Comparison of ENCODE assay signal across 28 cellular contexts in genomic region chr17:15453782-15454181, GRCh38. TPM values are rescaled to one million over a fixed set of nuclear protein-coding genes. Genes with fewer than 3 reads are reported as not detected.
DNase-seq lines count a peak whose midpoint lies in the region; ATAC-seq and TF ChIP-seq lines count a peak whose summit lies in the region.
"Had no signal": no experiment of that assay in that cellular context is flagged by ENCODE, and none has a peak within 500 bp of the region (broad histone marks: within the 10 kb centered on the region; RNA-seq: fewer than 3 reads in every experiment).

No MANE protein-coding gene starts in this region.

- H3K4me3 ChIP-seq in breast epithelium: no peak overlapping the region
- H3K4me3 ChIP-seq in vagina: no peak overlapping the region
- H3K4me3 ChIP-seq: coronary artery, SJCRH30 had no signal

- TF ChIP-seq POLR2A in breast epithelium (IDR thresholded peaks at IDR 0.05) (no peak), vagina (IDR thresholded peaks at IDR 0.05) (no peak)

- no peak overlapping the region for H3K4me3 Mint-ChIP-seq in MCF 10A (ENCODE audit: unreplicated experiment)
- H3K4me3 Mint-ChIP-seq: activated CD4-positive, alpha-beta memory T cell treated with anti-CD3 and anti-CD28 coated beads for 36 hours; activated naive CD4-positive, alpha-beta T cell treated with anti-CD3 and anti-CD28 coated beads, Interleukin-2, amount 10 ng/mL, durations not matched to agents 7 days and 5 days; effector memory CD8-positive, alpha-beta T cell; stimulated activated naive B cell treated with anti-CD40 and anti-IgM and Interleukin-4, amounts not matched to agents 10 μg/mL and 1 μg/mL and 100 μg/mL, for 72 hours had no signal

- H3K36me3 ChIP-seq in breast epithelium (no peaks in the 10 kb centered on the region), vagina (no peaks in the 10 kb centered on the region)
- H3K36me3 ChIP-seq: SJCRH30 had no signal

- no peaks in the 10 kb centered on the region for H3K4me1 Mint-ChIP-seq in MCF 10A (ENCODE audit: insufficient read depth, unreplicated experiment)
- H3K4me1 Mint-ChIP-seq: activated naive CD4-positive, alpha-beta T cell treated with anti-CD3 and anti-CD28 coated beads, Interleukin-2, amount 10 ng/mL, durations not matched to agents 7 days and 5 days; stimulated activated naive B cell treated with anti-CD40 and anti-IgM and Interleukin-4, amounts not matched to agents 10 μg/mL and 1 μg/mL and 100 μg/mL, for 72 hours had no signal

- DNase-seq in breast epithelium (ENCODE audit: low spot score in 2 of 2) (no peak), MCF 10A (ENCODE audit: unreplicated experiment) (no peak), hippocampal formation (lab: John Stamatoyannopoulos, UW) (peak; percentile 20 to 69), nucleus accumbens (lab: John Stamatoyannopoulos, UW) (peak in 32 of 56 donors; percentile 7 to 70 (median 41)), vagina (ENCODE audit: extremely low spot score in 2 of 2) (no peak), NCI-H446 (lab: John Stamatoyannopoulos, UW) (no peak)
- DNase-seq: 8988T; activated CD4-positive, alpha-beta memory T cell treated with anti-CD3 and anti-CD28 coated beads for 36 hours; activated CD4-positive, CD25-positive, alpha-beta regulatory T cell treated with anti-CD3 and anti-CD28 coated beads, Interleukin-2, amount 50 U/mL, for 72 hours; activated CD8-positive, alpha-beta memory T cell treated with anti-CD3 and anti-CD28 coated beads, Interleukin-2, amount 50 U/mL, for 48 hours; activated naive CD4-positive, alpha-beta T cell treated with anti-CD3 and anti-CD28 coated beads, Interleukin-2, amount 10 ng/mL, durations not matched to agents 7 days and 5 days; AML-193; DMS53; effector memory CD8-positive, alpha-beta T cell; erythroblast; foreskin keratinocyte; H7; NCI-H1105; NCI-H2029; NCI-H748 treated with DMSO at 0.1 percent for 48 hours; SJCRH30; stimulated activated CD4-positive, alpha-beta T cell treated with anti-CD3 and anti-CD28 coated beads, Interleukin-4, amount 100 ng/mL, for 4 hours; stimulated activated naive B cell treated with anti-CD40 and anti-IgM and Interleukin-4, amounts not matched to agents 10 μg/mL and 1 μg/mL and 100 μg/mL, for 72 hours; T-helper 1 cell had no signal

- no peaks in the 10 kb centered on the region for H3K27me3 Mint-ChIP-seq in MCF 10A (ENCODE audit: insufficient read depth, unreplicated experiment)
- H3K27me3 Mint-ChIP-seq: activated CD4-positive, alpha-beta memory T cell treated with anti-CD3 and anti-CD28 coated beads for 36 hours; activated naive CD4-positive, alpha-beta T cell treated with anti-CD3 and anti-CD28 coated beads, Interleukin-2, amount 10 ng/mL, durations not matched to agents 7 days and 5 days; effector memory CD8-positive, alpha-beta T cell; stimulated activated naive B cell treated with anti-CD40 and anti-IgM and Interleukin-4, amounts not matched to agents 10 μg/mL and 1 μg/mL and 100 μg/mL, for 72 hours had no signal

- H3K36me3 Mint-ChIP-seq in MCF 10A (ENCODE audit: insufficient read depth, unreplicated experiment): no peaks in the 10 kb centered on the region
- H3K36me3 Mint-ChIP-seq: activated naive CD4-positive, alpha-beta T cell treated with anti-CD3 and anti-CD28 coated beads, Interleukin-2, amount 10 ng/mL, durations not matched to agents 7 days and 5 days had no signal

- no peaks in the 10 kb centered on the region for H3K27me3 ChIP-seq in breast epithelium
- no peaks in the 10 kb centered on the region for H3K27me3 ChIP-seq in vagina
- H3K27me3 ChIP-seq: foreskin keratinocyte, SJCRH30 had no signal

- peak overlapping the region; percentile 79 to 89 for H3K27ac ChIP-seq in breast epithelium
- peak overlapping the region; percentile 3 for H3K27ac ChIP-seq in vagina
- H3K27ac ChIP-seq: coronary artery, foreskin keratinocyte, SJCRH30 had no signal

- TF ChIP-seq CTCF in breast epithelium (IDR thresholded peaks at IDR 0.05) (no peak), MCF 10A (IDR thresholded peaks at IDR 0.05; ENCODE audit: unreplicated experiment) (no peak), vagina (IDR thresholded peaks at IDR 0.05) (no peak)

- POLR2A ChIA-PET in MCF 10A (lab: Yijun Ruan, JAX): no interaction called here

- no TSS peak for BruUV-seq in MCF 10A (replicated peaks; lab: Mats Ljungman, UMichigan)

- H3K9me3 ChIP-seq in breast epithelium: no peaks in the 10 kb centered on the region
- H3K9me3 ChIP-seq in vagina: no peaks in the 10 kb centered on the region

- peaks cover 8% of the 10 kb centered on the region for H3K9me3 Mint-ChIP-seq in MCF 10A (ENCODE audit: unreplicated experiment)

- intact Hi-C loops in breast epithelium (cut with DNase I; ENCODE audit: low total_unique reads): no loop called here
- intact Hi-C loops in MCF 10A (cut with micrococcal nuclease): no loop called here
- intact Hi-C loops in vagina (cut with DNase I): no loop called here

- H3K4me1 ChIP-seq in breast epithelium (peaks cover 8 to 30% of the 10 kb centered on the region in 2 donors), vagina (peaks cover 42% of the 10 kb centered on the region)
- H3K4me1 ChIP-seq: foreskin keratinocyte had no signal

- CTCF ChIA-PET in MCF 10A (lab: Yijun Ruan, JAX): no interaction called here

- ATAC-seq in GM19351 (IDR thresholded peaks at IDR 0.05; ENCODE audit: unreplicated experiment): no peak
- ATAC-seq in activated CD4-positive, CD25-positive, alpha-beta regulatory T cell treated with anti-CD3 and anti-CD28 coated beads, Interleukin-2, amount 50 U/mL, for 24 hours: no peak
- ATAC-seq: effector memory CD8-positive, alpha-beta T cell; foreskin keratinocyte; sciatic nerve; stimulated activated naive B cell treated with anti-CD40 and anti-IgM and Interleukin-4, amounts not matched to agents 10 μg/mL and 1 μg/mL and 100 μg/mL, for 72 hours had no signal

- no peak overlapping the region for H3K27ac Mint-ChIP-seq in MCF 10A (ENCODE audit: low read depth, unreplicated experiment)
- H3K27ac Mint-ChIP-seq: activated CD4-positive, alpha-beta memory T cell treated with anti-CD3 and anti-CD28 coated beads for 36 hours; activated naive CD4-positive, alpha-beta T cell treated with anti-CD3 and anti-CD28 coated beads, Interleukin-2, amount 10 ng/mL, durations not matched to agents 7 days and 5 days; stimulated activated naive B cell treated with anti-CD40 and anti-IgM and Interleukin-4, amounts not matched to agents 10 μg/mL and 1 μg/mL and 100 μg/mL, for 72 hours had no signal

RNA-seq across cellular contexts. Expression of gene CDRT4, which starts 13.6 kb away (rescaled TPM):
- total RNA-seq in breast epithelium: 10 to 100 TPM in 1 of 3 donors, 1 to 10 TPM in 2; 3.8 to 17.4 (median 7.0) TPM
- total RNA-seq in MCF 10A (2022): 11.3 and 19.6 TPM in 2 replicates
- total RNA-seq in vagina: 4.2 TPM

Comparison
In these comparisons a context has a peak if more than half of its experiments do, and no peak if none do; other contexts are left out.
1. DNase-seq: peak in hippocampal formation (2 of 2) and nucleus accumbens (32 of 56); none in breast epithelium (0 of 2), MCF 10A (single experiment), vagina (0 of 2) and NCI-H446 (0 of 2).